ENCODE assay signal across 8 cellular contexts in the genomic region with DNA sequence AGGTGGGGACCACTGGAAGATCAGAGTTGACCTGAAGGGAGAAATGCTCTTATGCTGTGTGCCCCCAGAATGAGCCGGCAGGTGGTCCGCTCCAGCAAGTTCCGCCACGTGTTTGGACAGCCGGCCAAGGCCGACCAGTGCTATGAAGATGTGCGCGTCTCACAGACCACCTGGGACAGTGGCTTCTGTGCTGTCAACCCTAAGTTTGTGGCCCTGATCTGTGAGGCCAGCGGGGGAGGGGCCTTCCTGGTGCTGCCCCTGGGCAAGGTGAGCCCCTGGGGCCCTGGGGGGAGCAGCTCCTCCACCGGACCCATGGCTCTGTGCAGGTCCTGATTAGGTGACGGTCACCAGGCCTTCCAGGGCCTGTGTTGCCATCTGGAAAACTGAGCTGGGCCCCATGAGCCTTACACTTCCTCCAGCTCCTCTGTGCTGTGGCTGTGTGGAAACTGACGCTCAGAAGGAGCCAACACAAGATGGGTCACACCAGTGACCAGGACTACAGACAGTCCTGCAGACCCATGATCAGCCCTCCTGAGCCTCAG. TPM values are rescaled to one million over a fixed set of nuclear protein-coding genes. Genes with fewer than 3 reads are reported as not detected.
DNase-seq lines count a peak whose midpoint lies in the region; ATAC-seq and TF ChIP-seq lines count a peak whose summit lies in the region.

No MANE protein-coding gene starts in this region.

- H3K4me3 Mint-ChIP-seq in stimulated activated memory B cell treated with anti-CD40 and anti-IgM and Interleukin-4, amounts not matched to agents 10 μg/mL and 1 μg/mL and 100 μg/mL, for 72 hours: peak overlapping the region; percentile 94

- H3K4me3 ChIP-seq in heart left ventricle: peak overlapping the region in 7 of 12 donors; percentile 59 to 92 (median 71)

- ATAC-seq in GM19438 (IDR thresholded peaks at IDR 0.05; ENCODE audit: low read depth, unreplicated experiment) (peak; percentile 3), heart left ventricle (no peak), GM18520 (IDR thresholded peaks at IDR 0.05; ENCODE audit: unreplicated experiment) (no peak)
- ATAC-seq in stimulated activated memory B cell treated with anti-CD40 and anti-IgM and Interleukin-4, amounts not matched to agents 10 μg/mL and 1 μg/mL and 100 μg/mL, for 72 hours: peak; percentile 0

- peaks cover 0 to 40% (median 11%) of the 10 kb centered on the region in 12 donors for H3K4me1 ChIP-seq in heart left ventricle

- peaks cover 45% of the 10 kb centered on the region for H3K4me1 Mint-ChIP-seq in stimulated activated memory B cell treated with anti-CD40 and anti-IgM and Interleukin-4, amounts not matched to agents 10 μg/mL and 1 μg/mL and 100 μg/mL, for 72 hours

- peak overlapping the region in 4 of 12 donors; percentile 43 to 91 (median 60) for H3K27ac ChIP-seq in heart left ventricle

- DNase-seq in T-helper 1 cell (peak in 3 of 5 donors; percentile 7 to 22 (median 14)), heart left ventricle (peak in 3 of 5 donors; percentile 15 to 60 (median 30)), epidermal melanocyte (ENCODE audit: insufficient read length, low spot score) (no peak), occipital lobe (lab: John Stamatoyannopoulos, UW) (no peak)
- DNase-seq in central memory CD4-positive, alpha-beta T cell: no peak

- H3K27ac Mint-ChIP-seq in stimulated activated memory B cell treated with anti-CD40 and anti-IgM and Interleukin-4, amounts not matched to agents 10 μg/mL and 1 μg/mL and 100 μg/mL, for 72 hours: peak overlapping the region; percentile 98

- no peaks in the 10 kb centered on the region for H3K27me3 ChIP-seq in heart left ventricle

- no peak for TF ChIP-seq CTCF in heart left ventricle (IDR thresholded peaks at IDR 0.05)

- H3K27me3 Mint-ChIP-seq in stimulated activated memory B cell treated with anti-CD40 and anti-IgM and Interleukin-4, amounts not matched to agents 10 μg/mL and 1 μg/mL and 100 μg/mL, for 72 hours: no peaks in the 10 kb centered on the region

- H3K36me3 ChIP-seq in heart left ventricle: peaks cover 0 to 22% (median 0%) of the 10 kb centered on the region in 9 donors

- WGBS in heart left ventricle, 4 donors: 80 to 92% (median 83%) methylated on average over 8 to 12 of the region's 12 CpGs; no CpG with 5 or more reads in 1 of the 4 donors

- H3K9me3 ChIP-seq in heart left ventricle: no peaks in the 10 kb centered on the region

- no peaks in the 10 kb centered on the region for H3K9me3 Mint-ChIP-seq in stimulated activated memory B cell treated with anti-CD40 and anti-IgM and Interleukin-4, amounts not matched to agents 10 μg/mL and 1 μg/mL and 100 μg/mL, for 72 hours

- TF ChIP-seq POLR2A in heart left ventricle (IDR thresholded peaks at IDR 0.05): no peak

- H3K36me3 Mint-ChIP-seq in stimulated activated memory B cell treated with anti-CD40 and anti-IgM and Interleukin-4, amounts not matched to agents 10 μg/mL and 1 μg/mL and 100 μg/mL, for 72 hours: peaks cover 44% of the 10 kb centered on the region

- intact Hi-C loops in heart left ventricle (cut with DNase I): no loop called here

RNA-seq across cellular contexts. Expression of a gene that starts 1.8 kb away (rescaled TPM):
- total RNA-seq in heart left ventricle (100 to 1,000 TPM in 1 of 9 donors, 10 to 100 TPM in 3, 1 to 10 TPM in 5; 4.3 to 102 (median 8.5) TPM), occipital lobe (15.9 TPM)
- polyA plus RNA-seq in heart left ventricle: 10 to 100 TPM in 1 of 2 donors, 1 to 10 TPM in 1; 6.4 to 16.8 TPM

RNA-seq across cellular contexts. Expression of a gene that starts 8.3 kb away (rescaled TPM):
- total RNA-seq in heart left ventricle (100 to 1,000 TPM in 2 of 9 donors, 10 to 100 TPM in 7; 41.6 to 129 (median 58.2) TPM), occipital lobe (12.5 TPM)
- polyA plus RNA-seq in heart left ventricle: 100 to 1,000 TPM; 140 to 204 TPM

RNA-seq across cellular contexts. Expression of a gene that starts 8.5 kb away (rescaled TPM):
- 10 to 100 TPM in 7 of 9 donors, 1 to 10 TPM in 2; 8.2 to 32.2 (median 26.0) TPM for total RNA-seq in heart left ventricle
- 10 to 100 TPM; 19.2 to 25.6 TPM for polyA plus RNA-seq in heart left ventricle
- total RNA-seq in occipital lobe: 13.9 TPM

RNA-seq across cellular contexts. Expression of a gene that starts 13.8 kb away (rescaled TPM):
- total RNA-seq in heart left ventricle: 10 to 100 TPM in 3 of 9 donors, 1 to 10 TPM in 6; 1.2 to 14.9 (median 9.7) TPM
- 10 to 100 TPM in 1 of 2 donors, 1 to 10 TPM in 1; 5.2 to 10.8 TPM for polyA plus RNA-seq in heart left ventricle
- total RNA-seq in occipital lobe: 2.3 TPM

Comparison
In these comparisons a context has a peak if more than half of its experiments do, and no peak if none do; other contexts are left out.
1. ATAC-seq: peak in GM19438 (single experiment) and stimulated activated memory B cell treated with anti-CD40 and anti-IgM and Interleukin-4, amounts not matched to agents 10 μg/mL and 1 μg/mL and 100 μg/mL, for 72 hours (single experiment); none in heart left ventricle (0 of 4) and GM18520 (single experiment).
2. DNase-seq: peak in T-helper 1 cell (3 of 5) and heart left ventricle (3 of 5); none in central memory CD4-positive, alpha-beta T cell (single experiment), epidermal melanocyte (single experiment) and occipital lobe (single experiment).